In genomic region chr20:64038579-64039292, GRCh38 we compare ENCODE assay signal across 1 cellular context.
TF ChIP-seq lines count a peak whose summit lies in the region.

No MANE protein-coding gene starts in this region.

TF ChIP-seq in GM12878, 131 proteins besides CTCF, POLR2A, EP300 and RAD21 (continued from another document and continues in another):
- TF ChIP-seq MLLT1 (IDR thresholded peaks at IDR 0.05) (0 out of 2 replicates have a peak, but pooled peaks have one; percentile 52), ZZZ3 (IDR thresholded peaks at IDR 0.05; ENCODE audit: control insufficient read depth, insufficient read length, low read depth) (no peak), NFIC (IDR thresholded peaks at IDR 0.05; ENCODE audit: low read depth, low read length) (no peak), RELB (IDR thresholded peaks at IDR 0.05; ENCODE audit: low read depth) (peak; percentile 46; the same call in 1 of the 2 replicates), KLF5 (IDR thresholded peaks at IDR 0.05; ENCODE audit: partially characterized antibody) (peak; percentile 46), BCL3 (IDR thresholded peaks at IDR 0.05; ENCODE audit: borderline replicate concordance, insufficient read depth, low read depth, low read length, poor library complexity, severe bottlenecking) (peak; percentile 53), MYC (IDR thresholded peaks at IDR 0.05; ENCODE audit: insufficient read depth, insufficient read length, insufficient replicate concordance, low read length, severe bottlenecking) (no peak), E4F1 (IDR thresholded peaks at IDR 0.05; ENCODE audit: borderline replicate concordance, partially characterized antibody) (no peak), MTA2 (IDR thresholded peaks at IDR 0.05; ENCODE audit: low read depth) (0 out of 2 replicates have a peak, but pooled peaks have one; percentile 28), SREBF1 (IDR thresholded peaks at IDR 0.05; ENCODE audit: low read length) (no peak), MEF2B (IDR thresholded peaks at IDR 0.05; ENCODE audit: partially characterized antibody, poor library complexity, severe bottlenecking) (peak; percentile 85), PBX3 (IDR thresholded peaks at IDR 0.05; ENCODE audit: insufficient replicate concordance, low read depth, low read length) (no peak), CBX3 (IDR thresholded peaks at IDR 0.05; ENCODE audit: borderline replicate concordance, low read depth) (no peak), ZNF592 (IDR thresholded peaks at IDR 0.05) (peak; percentile 62; the same call in 1 of the 2 replicates), SMAD1 (IDR thresholded peaks at IDR 0.05; ENCODE audit: low read depth, partially characterized antibody) (no peak), RB1 (IDR thresholded peaks at IDR 0.05; ENCODE audit: borderline replicate concordance) (peak; percentile 91; the same call in 1 of the 2 replicates), RCOR1 (conservative IDR thresholded peaks at IDR 0.05; ENCODE audit: low read depth, low read length) (no peak), GATAD2B (conservative IDR thresholded peaks at IDR 0.05; ENCODE audit: low read depth) (peak; percentile 88), ZBTB40 (IDR thresholded peaks at IDR 0.05; ENCODE audit: borderline replicate concordance) (no peak), PAX8 (IDR thresholded peaks at IDR 0.05) (no peak), HCFC1 (IDR thresholded peaks at IDR 0.05; ENCODE audit: low read length) (peak; percentile 24; the same call in 1 of the 2 replicates), POLR2AphosphoS5 (IDR thresholded peaks at IDR 0.05; ENCODE audit: low read length) (no peak), SIN3A (IDR thresholded peaks at IDR 0.05; ENCODE audit: low read depth, low read length) (no peak), IKZF1 (conservative IDR thresholded peaks at IDR 0.05) (peak; percentile 83), KDM1A (IDR thresholded peaks at IDR 0.05; ENCODE audit: borderline replicate concordance) (no peak), ZNF24 (IDR thresholded peaks at IDR 0.05) (no peak), TCF7 (IDR thresholded peaks at IDR 0.05; ENCODE audit: borderline replicate concordance) (no peak), CBX5 (IDR thresholded peaks at IDR 0.05; ENCODE audit: low read depth) (no peak), JUND (IDR thresholded peaks at IDR 0.05; ENCODE audit: low read depth, low read length) (no peak), DPF2 (IDR thresholded peaks at IDR 0.05) (peak; percentile 86), FOXM1 (IDR thresholded peaks at IDR 0.05; ENCODE audit: low read depth, low read length) (no peak), FOXK2 (IDR thresholded peaks at IDR 0.05) (no peak), TARDBP (IDR thresholded peaks at IDR 0.05; ENCODE audit: borderline replicate concordance) (no peak), BCL11A (IDR thresholded peaks at IDR 0.05; ENCODE audit: low read depth, low read length) (no peak), IRF4 (IDR thresholded peaks at IDR 0.05; ENCODE audit: low read depth, low read length) (no peak), SMC3 (IDR thresholded peaks at IDR 0.05; ENCODE audit: borderline replicate concordance, low read length) (peak; percentile 61), ZNF384 (IDR thresholded peaks at IDR 0.05; ENCODE audit: borderline replicate concordance, low read depth, low read length) (no peak), POU2F2 (IDR thresholded peaks at IDR 0.05; ENCODE audit: borderline replicate concordance, low read depth, low read length) (0 out of 3 replicates have a peak, but pooled peaks have one; percentile 4), TCF3 (IDR thresholded peaks at IDR 0.05; ENCODE audit: borderline replicate concordance, insufficient read depth, low read depth, low read length) (0 out of 2 replicates have a peak, but pooled peaks have one; percentile 63), CHD1 (IDR thresholded peaks at IDR 0.05; ENCODE audit: low read depth, low read length) (no peak; the same call in 1 of the 2 replicates), NR2C2 (IDR thresholded peaks at IDR 0.05; ENCODE audit: borderline replicate concordance, control insufficient read depth, insufficient read length, low read depth) (no peak), RAD51 (IDR thresholded peaks at IDR 0.05) (no peak), SUPT20H (IDR thresholded peaks at IDR 0.05; ENCODE audit: borderline replicate concordance, control insufficient read depth, low read depth, low read length) (no peak), ZBTB33 (IDR thresholded peaks at IDR 0.05) (no peak)
